Comparison of ENCODE assay signal across 15 cellular contexts in the genomic region with DNA sequence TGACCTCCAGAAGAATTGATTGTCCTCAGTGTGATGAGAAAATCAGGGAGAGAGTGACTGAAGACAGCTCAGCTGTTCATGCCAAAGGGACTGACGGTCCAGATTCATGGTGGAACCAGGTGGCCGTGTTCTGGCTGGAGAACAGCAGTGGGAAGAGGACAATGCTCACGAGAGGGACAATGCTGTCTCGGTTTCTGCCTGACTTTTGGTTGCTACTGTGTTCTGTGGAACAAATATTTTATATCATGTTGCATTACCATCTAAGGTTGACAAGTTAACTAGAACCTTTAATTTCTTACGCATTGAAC. TPM values are rescaled to one million over a fixed set of nuclear protein-coding genes. Genes with fewer than 3 reads are reported as not detected.
DNase-seq lines count a peak whose midpoint lies in the region; ATAC-seq and TF ChIP-seq lines count a peak whose summit lies in the region.
"Had no signal": no experiment of that assay in that cellular context is flagged by ENCODE, and none has a peak within 500 bp of the region (broad histone marks: within the 10 kb centered on the region; RNA-seq: fewer than 3 reads in every experiment).

No MANE protein-coding gene starts in this region.

- peak overlapping the region; percentile 64 for H3K27ac Mint-ChIP-seq in mesothelial cell of epicardium

- H3K27me3 ChIP-seq in right atrium auricular region (no peaks in the 10 kb centered on the region), breast epithelium (no peaks in the 10 kb centered on the region), thoracic aorta (replicated peaks; ENCODE audit: insufficient read depth) (no peaks in the 10 kb centered on the region)
- H3K27me3 ChIP-seq: ovary had no signal

- no peaks in the 10 kb centered on the region for H3K9me3 Mint-ChIP-seq in mesothelial cell of epicardium

- no peak overlapping the region for H3K4me3 ChIP-seq in right atrium auricular region
- no peak overlapping the region for H3K4me3 ChIP-seq in breast epithelium
- H3K4me3 ChIP-seq in thoracic aorta = no peak overlapping the region
- H3K4me3 ChIP-seq in mucosa of descending colon = no peak overlapping the region
- H3K4me3 ChIP-seq: ovary had no signal

- H3K27ac ChIP-seq in right atrium auricular region (peak overlapping the region in 1 of 2 donors; percentile 92), breast epithelium (peak overlapping the region; percentile 29 to 68), thoracic aorta (peak overlapping the region; percentile 40 to 45)
- H3K27ac ChIP-seq: ovary, WERI-Rb-1 had no signal

- H3K4me1 Mint-ChIP-seq in mesothelial cell of epicardium = peaks cover 66% of the 10 kb centered on the region

- no peaks in the 10 kb centered on the region for H3K36me3 Mint-ChIP-seq in mesothelial cell of epicardium

- H3K36me3 ChIP-seq in right atrium auricular region (no peaks in the 10 kb centered on the region), breast epithelium (no peaks in the 10 kb centered on the region), thoracic aorta (no peaks in the 10 kb centered on the region), mucosa of descending colon (ENCODE audit: low read depth) (no peaks in the 10 kb centered on the region)
- H3K36me3 ChIP-seq: ovary, WERI-Rb-1 had no signal

- no peaks in the 10 kb centered on the region for H3K27me3 Mint-ChIP-seq in mesothelial cell of epicardium (ENCODE audit: low read depth)

- TF ChIP-seq POLR2A in breast epithelium (IDR thresholded peaks at IDR 0.05) = no peak

- intact Hi-C loops in cardiac septum (cut with DNase I) (no loop called here), breast epithelium (cut with DNase I; ENCODE audit: low total_unique reads) (loop anchor here (10.0 kb wide), 1 partner anchor 75 kb away; a partner anchor contains a TSS), mucosa of descending colon (cut with DNase I, micrococcal nuclease) (loop anchor here (10.0 kb wide), 1 partner anchor 65 kb away; no protein-coding TSS in a partner anchor)

- H3K4me1 ChIP-seq in right atrium auricular region (peaks cover 0 to 96% of the 10 kb centered on the region in 2 donors), breast epithelium (no peaks in the 10 kb centered on the region), thoracic aorta (ENCODE audit: control insufficient read depth in 1 of 2, low read depth in 2 of 2) (peaks cover 23 to 64% of the 10 kb centered on the region in 2 donors), mucosa of descending colon (ENCODE audit: low read depth) (peaks cover 74% of the 10 kb centered on the region)

- H3K4me3 Mint-ChIP-seq in mesothelial cell of epicardium = no peak overlapping the region

- H3K9me3 ChIP-seq in right atrium auricular region = no peaks in the 10 kb centered on the region
- no peaks in the 10 kb centered on the region for H3K9me3 ChIP-seq in breast epithelium
- H3K9me3 ChIP-seq in thoracic aorta = no peaks in the 10 kb centered on the region
- H3K9me3 ChIP-seq in mucosa of descending colon = no peaks in the 10 kb centered on the region
- H3K9me3 ChIP-seq: ovary had no signal

- DNase-seq in cardiac septum (ENCODE audit: low spot score) (peak; percentile 53), right atrium auricular region (ENCODE audit: low spot score) (no peak), breast epithelium (ENCODE audit: low spot score in 2 of 2) (no peak), mesothelial cell of epicardium (ENCODE audit: low spot score in 2 of 2, unreplicated experiment in 2 of 2) (no peak), thoracic aorta (ENCODE audit: low spot score) (no peak), mucosa of descending colon (no peak), mucosa of gallbladder (ENCODE audit: low spot score) (no peak)
- DNase-seq: 8988T; activated gamma-delta T cell treated with Interleukin-2 at 50 U/mL for 16 hours; NCI-H1436; ovary; stimulated activated CD4-positive, alpha-beta T cell treated with anti-CD3 and anti-CD28 coated beads, Interleukin-12 subunit alpha, Interleukin-12 subunit beta, amount 100 ng/mL, for 4 hours; SW 1271; WERI-Rb-1 had no signal

- ATAC-seq in thoracic aorta (ENCODE audit: insufficient number of reproducible peaks, low FRiP score, low read depth) = no peak
- no peak for ATAC-seq in GM21381 (IDR thresholded peaks at IDR 0.05; ENCODE audit: unreplicated experiment)
- ATAC-seq in mucosa of descending colon = no peak

- no peak for TF ChIP-seq CTCF in right atrium auricular region (IDR thresholded peaks at IDR 0.05)
- TF ChIP-seq CTCF in breast epithelium (IDR thresholded peaks at IDR 0.05) = no peak
- TF ChIP-seq CTCF in mesothelial cell of epicardium (IDR thresholded peaks at IDR 0.05; ENCODE audit: unreplicated experiment) = no peak
- no peak for TF ChIP-seq CTCF in thoracic aorta (IDR thresholded peaks at IDR 0.05)
- no peak for TF ChIP-seq CTCF in mucosa of descending colon (IDR thresholded peaks at IDR 0.05)

RNA-seq across cellular contexts. Expression of a gene that starts 58.0 kb away (rescaled TPM):
- total RNA-seq in cardiac septum (5.1 TPM), right atrium auricular region (10 to 100 TPM in 1 of 2 donors, 1 to 10 TPM in 1; 7.1 to 10.1 TPM), breast epithelium (10 to 100 TPM; 23.0 to 52.8 (median 31.8) TPM), mesothelial cell of epicardium (10.0 to 11.7 TPM (median 10.7 TPM) in 3 replicates), thoracic aorta (10 to 100 TPM; 28.7 to 38.4 TPM), mucosa of descending colon (10 to 100 TPM in 1 of 3 donors, 1 to 10 TPM in 2; 7.2 to 10.1 (median 9.5) TPM), mucosa of gallbladder (9.8 TPM)
